In the genomic region with DNA sequence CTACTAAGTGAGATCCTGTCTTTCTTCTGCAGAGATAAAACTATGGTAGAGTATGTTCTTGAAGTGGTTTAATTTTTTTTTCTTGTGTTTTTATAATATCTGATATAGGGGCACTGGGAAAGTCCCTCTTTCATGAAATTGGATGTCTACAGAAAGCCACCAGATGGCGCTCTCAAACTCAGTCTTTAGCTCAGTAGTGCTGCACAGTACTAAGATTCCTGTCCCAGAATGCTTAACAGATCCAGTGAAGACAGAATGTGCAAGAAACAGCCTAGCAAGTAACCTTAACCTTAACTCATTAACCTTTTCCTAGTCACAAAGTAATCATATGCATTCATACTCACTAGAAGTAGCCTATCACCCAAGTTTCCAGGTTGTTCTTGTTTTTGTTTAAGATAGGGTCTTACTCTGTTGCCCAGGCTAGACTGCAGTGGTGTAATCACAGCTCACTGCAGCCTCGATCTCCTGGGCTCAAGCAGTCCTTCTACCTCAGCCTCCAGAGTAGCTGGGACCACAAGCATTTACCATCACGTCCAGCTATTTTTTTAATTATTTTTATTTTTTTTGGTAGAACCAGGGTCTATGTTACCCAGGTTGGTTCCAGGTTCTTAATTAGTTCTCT, we compare ENCODE assay signal across 8 cellular contexts. TPM values are rescaled to one million over a fixed set of nuclear protein-coding genes. Genes with fewer than 3 reads are reported as not detected.
A peak's percentile ranks its signal among the peaks of the same experiment; 100 is the strongest.
DNase-seq lines count a peak whose midpoint lies in the region; ATAC-seq, FAIRE-seq and TF ChIP-seq lines count a peak whose summit lies in the region.

No MANE protein-coding gene starts in this region.

- FAIRE-seq in GM12892 (lab: Jason Lieb, UNC) = peak; percentile 95

- DNase-seq in GM12892 (ENCODE audit: insufficient read length) (peak; percentile 15), NCI-H69 (lab: John Stamatoyannopoulos, UW) (peak; percentile 72), dermis microvascular lymphatic vessel endothelial cell (ENCODE audit: low read depth in 2 of 2) (peak; percentile 70 to 85), medulla oblongata (ENCODE audit: extremely low spot score) (peak; percentile 87)
- DNase-seq in activated CD4-positive, alpha-beta T cell treated with anti-CD3 and anti-CD28 coated beads, Interleukin-2, amount 50 U/mL, for 24 hours (ENCODE audit: low read depth in 1 of 2, low spot score in 1 of 2) = peak; percentile 17 to 67
- DNase-seq in stimulated activated CD8-positive, alpha-beta memory T cell treated with anti-CD3 and anti-CD28 coated beads, Interleukin-2, amount 100 ng/mL, for 1 hour (ENCODE audit: low read depth in 2 of 2) = peak; percentile 29 to 41

- TF ChIP-seq POLR2A in GM12892 (IDR thresholded peaks at IDR 0.05; ENCODE audit: low read depth, low read length) = no peak

- ATAC-seq in HG03280 (IDR thresholded peaks at IDR 0.05; ENCODE audit: unreplicated experiment) = peak; percentile 82
- no peak for ATAC-seq in GM21360 (IDR thresholded peaks at IDR 0.05; ENCODE audit: unreplicated experiment)

RNA-seq across cellular contexts. Expression of gene IDE, which starts 56.7 kb away (rescaled TPM):
- polyA plus RNA-seq in GM12892 (2012; ENCODE audit: missing spikeins) = 15.8 TPM
- total RNA-seq in dermis microvascular lymphatic vessel endothelial cell = 23.6 and 25.9 TPM in 2 replicates

Comparison
In these comparisons a context has a peak if more than half of its experiments do, and no peak if none do; other contexts are left out.
1. DNase-seq: peak in every context shown above with its lines; median percentile 87 in medulla oblongata; 78 in dermis microvascular lymphatic vessel endothelial cell; 72 in NCI-H69; 42 in activated CD4-positive, alpha-beta T cell treated with anti-CD3 and anti-CD28 coated beads, Interleukin-2, amount 50 U/mL, for 24 hours; 35 in stimulated activated CD8-positive, alpha-beta memory T cell treated with anti-CD3 and anti-CD28 coated beads, Interleukin-2, amount 100 ng/mL, for 1 hour; 15 in GM12892.